11 cellular contexts compared by ENCODE assay signal in genomic region chr15:81235781-81236507, GRCh38. TPM values are rescaled to one million over a fixed set of nuclear protein-coding genes. Genes with fewer than 3 reads are reported as not detected.
A peak's percentile ranks its signal among the peaks of the same experiment; 100 is the strongest.
DNase-seq lines count a peak whose midpoint lies in the region; ATAC-seq and TF ChIP-seq lines count a peak whose summit lies in the region.
"Had no signal": no experiment of that assay in that cellular context is flagged by ENCODE, and none has a peak within 500 bp of the region (broad histone marks: within the 10 kb centered on the region; RNA-seq: fewer than 3 reads in every experiment).

No MANE protein-coding gene starts in this region.

- BruUV-seq in PC-9 (replicated peaks; lab: Mats Ljungman, UMichigan) = no TSS peak

- in situ Hi-C loops in astrocyte of the cerebellum (cut with HindIII; ENCODE audit: low sequenced_read_pairs) = no loop called here

- no peak overlapping the region for H3K4me2 ChIP-seq in PC-9
- H3K4me2 ChIP-seq: BLaER1 had no signal

- H3K4me3 ChIP-seq in astrocyte of the cerebellum (ENCODE audit: low read depth, low read length) (no peak overlapping the region), aorta (ENCODE audit: low read length in 2 of 2) (no peak overlapping the region), PC-9 (no peak overlapping the region)
- H3K4me3 ChIP-seq: BLaER1 had no signal

- no peaks in the 10 kb centered on the region for H3K4me1 ChIP-seq in aorta (ENCODE audit: control insufficient read depth in 1 of 2, insufficient read depth in 2 of 2, low read length in 2 of 2)
- no peaks in the 10 kb centered on the region for H3K4me1 ChIP-seq in PC-9 (replicated peaks; ENCODE audit: insufficient read depth)
- H3K4me1 ChIP-seq: BLaER1 had no signal

- DNase-seq in Right ventricle myocardium inferior (ENCODE audit: missing footprints) (peak; percentile 72), cardiac septum (ENCODE audit: low spot score) (no peak), astrocyte of the cerebellum (ENCODE audit: low read depth) (peak; percentile 98), hepatic stellate cell (ENCODE audit: low spot score) (peak; percentile 22), aorta (peak in 1 of 2 donors; percentile 55), medulla oblongata (ENCODE audit: extremely low spot score) (no peak), PC-9 (no peak)
- DNase-seq in stimulated activated CD4-positive, alpha-beta T cell treated with anti-CD3 and anti-CD28 coated beads, Interleukin-2, amount 100 ng/mL, for 48 hours = no peak
- DNase-seq: activated CD4-positive, alpha-beta T cell treated with anti-CD3 and anti-CD28 coated beads for 4 hours; NCI-H2171 had no signal

- ATAC-seq in Right ventricle myocardium inferior (peak; percentile 64), aorta (ENCODE audit: low FRiP score) (peak; percentile 54)

- H3K27ac ChIP-seq in aorta (ENCODE audit: low read depth in 1 of 2, low read length in 2 of 2) (no peak overlapping the region), PC-9 (no peak overlapping the region)
- H3K27ac ChIP-seq: BLaER1 had no signal

- WGBS in aorta, 2 donors = 66 to 75% methylated on average over 5 of the region's 5 CpGs

- H4K20me1 ChIP-seq in PC-9 (ENCODE audit: insufficient read depth) = no peaks in the 10 kb centered on the region
- H4K20me1 ChIP-seq: BLaER1 had no signal

- H3K79me2 ChIP-seq in PC-9 (ENCODE audit: low read depth) = no peaks in the 10 kb centered on the region

- intact Hi-C loops in Right ventricle myocardium inferior (cut with DNase I) = no loop called here
- intact Hi-C loops in cardiac septum (cut with DNase I) = no loop called here
- intact Hi-C loops in aorta (cut with DNase I) = no loop called here
- intact Hi-C loops in PC-9 (cut with micrococcal nuclease; ENCODE audit: unreplicated experiment) = no loop called here

- H3F3A ChIP-seq in PC-9 (ENCODE audit: insufficient read depth, low read depth) = no peaks in the 10 kb centered on the region

- H2AFZ ChIP-seq in PC-9 = no peak overlapping the region

- H3K9me3 ChIP-seq in aorta (ENCODE audit: control insufficient read depth, low read length) = peaks cover 1% of the 10 kb centered on the region
- H3K9me3 ChIP-seq in PC-9 (ENCODE audit: insufficient read depth, low read depth) = no peaks in the 10 kb centered on the region
- H3K9me3 ChIP-seq: BLaER1 had no signal

- POLR2A ChIA-PET in PC-9 (lab: Charles Lee; ENCODE audit: unreplicated experiment) = no interaction called here

- H3K36me3 ChIP-seq in aorta (ENCODE audit: control insufficient read depth in 1 of 2, insufficient read depth in 2 of 2, low read length in 1 of 2) = no peaks in the 10 kb centered on the region
- H3K36me3 ChIP-seq in PC-9 (ENCODE audit: low read depth) = no peaks in the 10 kb centered on the region
- H3K36me3 ChIP-seq: BLaER1 had no signal

- no peaks in the 10 kb centered on the region for H3K9me2 ChIP-seq in PC-9 (ENCODE audit: insufficient read depth)

- H3K27me3 ChIP-seq in aorta (ENCODE audit: control insufficient read depth in 1 of 2, insufficient read depth in 2 of 2, low read length in 1 of 2) (no peaks in the 10 kb centered on the region), PC-9 (ENCODE audit: insufficient read depth, low read depth) (peaks cover 6% of the 10 kb centered on the region; the same call in 1 of the 2 replicates)
- H3K27me3 ChIP-seq: BLaER1 had no signal

- CTCF ChIA-PET in PC-9 (lab: Charles Lee) = no interaction called here

- TF ChIP-seq CTCF in astrocyte of the cerebellum (IDR thresholded peaks at IDR 0.05; ENCODE audit: low read depth, low read length, missing control alignments) = no peak
- TF ChIP-seq CTCF in PC-9 (conservative IDR thresholded peaks at IDR 0.05) = no peak

RNA-seq across cellular contexts. Expression of gene IL16, which starts 39.3 kb away (rescaled TPM):
- 3.7 TPM for total RNA-seq in Right ventricle myocardium inferior
- 2.5 TPM for total RNA-seq in cardiac septum
- total RNA-seq in aorta = 10 to 100 TPM in 1 of 2 donors, 1 to 10 TPM in 1; 9.1 to 19.5 TPM
- 1 to 10 TPM; 5.3 to 6.5 TPM for polyA plus RNA-seq in aorta
- 0.50 and 0.65 TPM in 2 replicates for total RNA-seq in PC-9 (2021)

Comparison
In these comparisons a context has a peak if more than half of its experiments do, and no peak if none do; other contexts are left out.
1. DNase-seq: peak in Right ventricle myocardium inferior (single experiment), astrocyte of the cerebellum (single experiment) and hepatic stellate cell (single experiment); none in cardiac septum (single experiment), medulla oblongata (single experiment), stimulated activated CD4-positive, alpha-beta T cell treated with anti-CD3 and anti-CD28 coated beads, Interleukin-2, amount 100 ng/mL, for 48 hours (0 of 2) and PC-9 (0 of 2).